Comparison of ENCODE assay signal across 11 cellular contexts in the genomic region with DNA sequence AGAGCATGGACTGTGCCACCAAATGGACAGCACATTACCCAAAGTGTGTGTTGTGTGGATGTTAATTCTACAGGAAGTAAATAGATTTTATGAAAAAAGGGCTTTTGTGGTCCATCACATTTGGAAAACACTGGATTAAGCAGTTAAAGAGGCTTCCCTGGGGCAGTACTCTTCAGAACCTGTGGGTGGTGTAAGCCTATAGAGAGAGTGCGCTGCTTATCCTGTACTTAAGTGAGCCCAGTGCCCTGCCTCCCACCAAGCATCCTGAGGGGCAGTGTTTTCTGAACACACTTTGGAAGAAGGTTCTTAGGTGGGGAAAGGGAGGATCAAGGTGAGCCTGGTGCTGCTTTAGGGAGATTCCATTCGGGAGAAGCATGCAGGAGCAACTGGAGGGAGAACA. TPM values are rescaled to one million over a fixed set of nuclear protein-coding genes. Genes with fewer than 3 reads are reported as not detected.
DNase-seq lines count a peak whose midpoint lies in the region; ATAC-seq and TF ChIP-seq lines count a peak whose summit lies in the region.
"Had no signal": no experiment of that assay in that cellular context is flagged by ENCODE, and none has a peak within 500 bp of the region (broad histone marks: within the 10 kb centered on the region; RNA-seq: fewer than 3 reads in every experiment).

No MANE protein-coding gene starts in this region.

- no peak overlapping the region for H3K9ac ChIP-seq in endodermal cell (ENCODE audit: extremely low read depth, low read length, poor library complexity, severe bottlenecking)

- H3K4me2 ChIP-seq in osteoblast (ENCODE audit: insufficient read depth, low read length): no peak overlapping the region

- ATAC-seq in gastroesophageal sphincter: no peak

- no peaks in the 10 kb centered on the region for H3K79me2 ChIP-seq in osteoblast (ENCODE audit: insufficient read depth, low read length)

- H3K4me3 ChIP-seq in endodermal cell (ENCODE audit: low read length): no peak overlapping the region
- no peak overlapping the region for H3K4me3 ChIP-seq in osteoblast (ENCODE audit: insufficient read depth, low read length)
- no peak overlapping the region for H3K4me3 ChIP-seq in suprapubic skin
- H3K4me3 ChIP-seq in gastroesophageal sphincter: no peak overlapping the region
- H3K4me3 ChIP-seq: SJSA1 had no signal

- DNase-seq in SIG-M5 treated with dmso at 0.1 percent for 504 hours (lab: John Stamatoyannopoulos, UW; ENCODE audit: unreplicated experiment) (peak; percentile 32), SIG-M5 (lab: John Stamatoyannopoulos, UW) (no peak), OCI-M1 (lab: John Stamatoyannopoulos, UW) (peak; percentile 30), endodermal cell (peak; percentile 74), osteoblast (ENCODE audit: insufficient read length, low spot score, missing footprints) (peak; percentile 69), suprapubic skin (ENCODE audit: low spot score in 2 of 2) (no peak)
- no peak for DNase-seq in stimulated activated CD4-positive, alpha-beta T cell treated with anti-CD3 and anti-CD28 coated beads, Interleukin-4, amount 100 ng/mL, for 24 hours
- DNase-seq: stimulated activated CD4-positive, alpha-beta T cell treated with anti-CD3 and anti-CD28 coated beads, Interleukin-2, amount 100 ng/mL, for 48 hours had no signal

- H3K27ac ChIP-seq in endodermal cell (ENCODE audit: low read depth, low read length): no peak overlapping the region
- no peak overlapping the region for H3K27ac ChIP-seq in osteoblast (ENCODE audit: low read depth, low read length)
- H3K27ac ChIP-seq in suprapubic skin: no peak overlapping the region
- H3K27ac ChIP-seq in gastroesophageal sphincter: no peak overlapping the region
- H3K27ac ChIP-seq: SJSA1 had no signal

- WGBS in endodermal cell (ENCODE audit: insufficient coverage in 1 of 2, insufficient read length in 1 of 2), 2 experiments: 25 to 46% methylated on average over 1 to 2 of the region's 2 CpGs
- 73% methylated on average over 2 of the region's 2 CpGs for WGBS in suprapubic skin
- 75% methylated on average over 2 of the region's 2 CpGs; no CpG with 5 or more reads in 1 of the 2 donors for WGBS in gastroesophageal sphincter (ENCODE audit: low coverage in 1 of 2), 2 donors

- no peak overlapping the region for H3K27ac Mint-ChIP-seq in endodermal cell

- no peaks in the 10 kb centered on the region for H3K4me1 Mint-ChIP-seq in endodermal cell
- H3K4me1 Mint-ChIP-seq: IgD-negative memory B cell had no signal

- H3K36me3 ChIP-seq in endodermal cell (ENCODE audit: control insufficient read depth, insufficient read depth, low read length) (no peaks in the 10 kb centered on the region), osteoblast (ENCODE audit: insufficient read depth, low read length) (no peaks in the 10 kb centered on the region), suprapubic skin (peaks cover 12% of the 10 kb centered on the region), gastroesophageal sphincter (peaks cover 0 to 25% of the 10 kb centered on the region in 2 donors)
- H3K36me3 ChIP-seq: SJSA1 had no signal

- peak; percentile 79 for TF ChIP-seq CTCF in endodermal cell (conservative IDR thresholded peaks at IDR 0.05)
- TF ChIP-seq CTCF in osteoblast (IDR thresholded peaks at IDR 0.05; ENCODE audit: extremely low read depth, low read depth, low read length): peak; percentile 43
- no peak for TF ChIP-seq CTCF in suprapubic skin (IDR thresholded peaks at IDR 0.05)
- peak in 1 of 4 experiments; percentile 23 for TF ChIP-seq CTCF in gastroesophageal sphincter (IDR thresholded peaks at IDR 0.05)

- H3K27me3 ChIP-seq in endodermal cell (ENCODE audit: control insufficient read depth, insufficient read depth, low read length, poor library complexity, severe bottlenecking): no peaks in the 10 kb centered on the region
- H3K27me3 ChIP-seq in osteoblast (ENCODE audit: insufficient read depth, low read length): no peaks in the 10 kb centered on the region
- no peaks in the 10 kb centered on the region for H3K27me3 ChIP-seq in suprapubic skin
- no peaks in the 10 kb centered on the region for H3K27me3 ChIP-seq in gastroesophageal sphincter
- H3K27me3 ChIP-seq: SJSA1 had no signal

- no peak overlapping the region for H3K4me3 Mint-ChIP-seq in endodermal cell
- H3K4me3 Mint-ChIP-seq: IgD-negative memory B cell had no signal

- H3K4me1 ChIP-seq in endodermal cell (ENCODE audit: control insufficient read depth, insufficient read depth, low read length): no peaks in the 10 kb centered on the region
- H3K4me1 ChIP-seq in osteoblast (ENCODE audit: insufficient read depth, low read length): no peaks in the 10 kb centered on the region
- no peaks in the 10 kb centered on the region for H3K4me1 ChIP-seq in suprapubic skin
- no peaks in the 10 kb centered on the region for H3K4me1 ChIP-seq in gastroesophageal sphincter
- H3K4me1 ChIP-seq: SJSA1 had no signal

- no peak for TF ChIP-seq POLR2A in suprapubic skin (IDR thresholded peaks at IDR 0.05)
- TF ChIP-seq POLR2A in gastroesophageal sphincter (IDR thresholded peaks at IDR 0.05): no peak

- H3K9me3 Mint-ChIP-seq in endodermal cell: no peaks in the 10 kb centered on the region
- H3K9me3 Mint-ChIP-seq: IgD-negative memory B cell had no signal

- no peak for TF ChIP-seq EP300 in suprapubic skin (IDR thresholded peaks at IDR 0.05)
- TF ChIP-seq EP300 in gastroesophageal sphincter (IDR thresholded peaks at IDR 0.05): no peak

- no peaks in the 10 kb centered on the region for H3K36me3 Mint-ChIP-seq in endodermal cell (ENCODE audit: low read depth)
- H3K36me3 Mint-ChIP-seq: IgD-negative memory B cell had no signal

- H4K20me1 ChIP-seq in osteoblast (ENCODE audit: insufficient read depth, low read length): no peaks in the 10 kb centered on the region

- no peak overlapping the region for H2AFZ ChIP-seq in osteoblast (ENCODE audit: low read length)

- H3K9me3 ChIP-seq in endodermal cell (ENCODE audit: control insufficient read depth, low read length) (no peaks in the 10 kb centered on the region), osteoblast (ENCODE audit: low read depth, low read length) (no peaks in the 10 kb centered on the region), suprapubic skin (no peaks in the 10 kb centered on the region), gastroesophageal sphincter (no peaks in the 10 kb centered on the region)
- H3K9me3 ChIP-seq: SJSA1 had no signal

- no peaks in the 10 kb centered on the region for H3K27me3 Mint-ChIP-seq in endodermal cell (ENCODE audit: insufficient read depth)
- H3K27me3 Mint-ChIP-seq: IgD-negative memory B cell had no signal

RNA-seq across cellular contexts. Expression of a gene that starts 10.9 kb away (rescaled TPM):
- total RNA-seq in endodermal cell: 10 to 100 TPM; 21.6 to 35.0 TPM
- 32.0 TPM for polyA plus RNA-seq in endodermal cell (2013, experiment 1 of 2)
- polyA plus RNA-seq in endodermal cell (2013, experiment 2 of 2): 27.1 TPM
- 31.1 and 33.9 TPM in 2 replicates for total RNA-seq in osteoblast
- total RNA-seq in suprapubic skin: 100 to 1,000 TPM in 2 of 4 donors, 10 to 100 TPM in 2; 42.4 to 286 (median 83.3) TPM
- 10 to 100 TPM in 3 of 4 donors, 1 to 10 TPM in 1; 6.2 to 71.3 (median 29.5) TPM for total RNA-seq in gastroesophageal sphincter

RNA-seq across cellular contexts. Expression of a gene that starts 22.9 kb away (rescaled TPM):
- total RNA-seq in endodermal cell: 10 to 100 TPM; 56.9 to 67.1 TPM
- 52.2 TPM for polyA plus RNA-seq in endodermal cell (2013, experiment 1 of 2)
- 47.5 TPM for polyA plus RNA-seq in endodermal cell (2013, experiment 2 of 2)
- total RNA-seq in osteoblast: 18.6 and 19.2 TPM in 2 replicates
- total RNA-seq in suprapubic skin: 10 to 100 TPM; 34.8 to 46.5 (median 42.1) TPM
- total RNA-seq in gastroesophageal sphincter: 10 to 100 TPM; 23.7 to 43.1 (median 32.6) TPM

RNA-seq across cellular contexts. Expression of a gene that starts 28.1 kb away (rescaled TPM):
- 100 to 1,000 TPM; 150 to 153 TPM for total RNA-seq in endodermal cell
- 114 TPM for polyA plus RNA-seq in endodermal cell (2013, experiment 1 of 2)
- 116 TPM for polyA plus RNA-seq in endodermal cell (2013, experiment 2 of 2)
- 203 and 222 TPM in 2 replicates for total RNA-seq in osteoblast
- total RNA-seq in suprapubic skin: 100 to 1,000 TPM; 107 to 132 (median 124) TPM
- total RNA-seq in gastroesophageal sphincter: 100 to 1,000 TPM; 157 to 203 (median 171) TPM

RNA-seq across cellular contexts. Expression of a gene that starts 28.7 kb away (rescaled TPM):
- 10 to 100 TPM; 52.4 to 62.0 TPM for total RNA-seq in endodermal cell
- 84.8 TPM for polyA plus RNA-seq in endodermal cell (2013, experiment 1 of 2)
- polyA plus RNA-seq in endodermal cell (2013, experiment 2 of 2): 74.3 TPM
- total RNA-seq in osteoblast: 88.4 and 102 TPM in 2 replicates
- 10 to 100 TPM; 27.6 to 45.0 (median 38.8) TPM for total RNA-seq in suprapubic skin
- 10 to 100 TPM; 54.6 to 82.2 (median 66.0) TPM for total RNA-seq in gastroesophageal sphincter

RNA-seq across cellular contexts. Expression of a gene that starts 51.2 kb away (rescaled TPM):
- total RNA-seq in endodermal cell (10 to 100 TPM; 10.1 to 13.3 TPM), osteoblast (22.1 and 25.9 TPM in 2 replicates), suprapubic skin (10 to 100 TPM in 1 of 4 donors, 1 to 10 TPM in 3; 3.3 to 13.0 (median 5.2) TPM), gastroesophageal sphincter (10 to 100 TPM; 54.5 to 81.3 (median 69.7) TPM)
- 13.6 TPM for polyA plus RNA-seq in endodermal cell (2013, experiment 1 of 2)
- polyA plus RNA-seq in endodermal cell (2013, experiment 2 of 2): 14.6 TPM

Comparison
In these comparisons a context has a peak if more than half of its experiments do, and no peak if none do; other contexts are left out.
1. DNase-seq: peak in SIG-M5 treated with dmso at 0.1 percent for 504 hours (single experiment), OCI-M1 (single experiment), endodermal cell (single experiment) and osteoblast (single experiment); none in SIG-M5 (single experiment), stimulated activated CD4-positive, alpha-beta T cell treated with anti-CD3 and anti-CD28 coated beads, Interleukin-4, amount 100 ng/mL, for 24 hours (single experiment) and suprapubic skin (0 of 2).
2. CTCF ChIP-seq: peak in endodermal cell (single experiment) and osteoblast (single experiment); none in suprapubic skin (0 of 2).